Comparison of ENCODE assay signal across 9 cellular contexts in the genomic region with DNA sequence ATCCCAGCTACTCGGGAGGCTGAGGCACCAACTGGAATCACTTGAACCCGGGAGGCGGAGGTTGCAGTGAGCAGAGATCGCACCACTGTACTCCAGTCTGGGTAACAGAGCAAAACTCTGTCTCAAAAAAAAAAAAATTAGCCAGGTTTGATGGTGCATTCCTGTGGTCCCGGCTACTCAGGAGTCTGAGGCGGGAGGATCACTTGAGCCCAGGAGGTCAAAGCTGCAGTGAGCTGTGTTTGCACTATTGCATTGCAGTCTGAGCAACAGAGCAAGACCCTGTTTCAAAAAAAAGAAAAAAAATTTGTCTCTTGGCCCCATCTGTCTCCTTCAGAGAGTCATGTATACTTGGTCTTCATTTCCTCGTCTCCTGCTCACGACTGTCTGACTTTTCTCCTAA. TPM values are rescaled to one million over a fixed set of nuclear protein-coding genes. Genes with fewer than 3 reads are reported as not detected.
DNase-seq lines count a peak whose midpoint lies in the region; ATAC-seq and TF ChIP-seq lines count a peak whose summit lies in the region.
"Had no signal": no experiment of that assay in that cellular context is flagged by ENCODE, and none has a peak within 500 bp of the region (broad histone marks: within the 10 kb centered on the region; RNA-seq: fewer than 3 reads in every experiment).

No MANE protein-coding gene starts in this region.

- CTCF ChIA-PET in mammary epithelial cell (lab: Charles Lee; ENCODE audit: low non-redundant PET): no interaction called here

- dilution Hi-C loops in mammary epithelial cell (cut with HindIII; ENCODE audit: low sequenced_read_pairs): no loop called here

- H3K27ac ChIP-seq in DOHH2 (ENCODE audit: low read depth, low read length) (no peak overlapping the region), mammary epithelial cell (ENCODE audit: insufficient read depth, low read depth, low read length) (no peak overlapping the region), osteoblast (ENCODE audit: low read depth, low read length) (peak overlapping the region; percentile 96), ascending aorta (peak overlapping the region in 1 of 2 donors; percentile 96)

- no peak overlapping the region for H3K9ac ChIP-seq in mammary epithelial cell (ENCODE audit: insufficient read depth, low read length)

- no peaks in the 10 kb centered on the region for H3K27me3 ChIP-seq in DOHH2 (ENCODE audit: control insufficient read depth, low read length)
- H3K27me3 ChIP-seq in mammary epithelial cell (ENCODE audit: insufficient read depth, low read length): no peaks in the 10 kb centered on the region
- H3K27me3 ChIP-seq in osteoblast (ENCODE audit: insufficient read depth, low read length): no peaks in the 10 kb centered on the region
- no peaks in the 10 kb centered on the region for H3K27me3 ChIP-seq in ascending aorta

- H3K4me2 ChIP-seq in DOHH2 (ENCODE audit: low read length) (peak overlapping the region; percentile 97), mammary epithelial cell (ENCODE audit: insufficient read depth, low read depth, low read length) (peak overlapping the region; percentile 95), osteoblast (ENCODE audit: insufficient read depth, low read length) (peak overlapping the region; percentile 99)

- H3K4me1 ChIP-seq in DOHH2 (ENCODE audit: control insufficient read depth, low read length) (peaks cover 39% of the 10 kb centered on the region), mammary epithelial cell (ENCODE audit: insufficient read depth, low read length) (peaks cover 15% of the 10 kb centered on the region), osteoblast (ENCODE audit: insufficient read depth, low read length) (peaks cover 26% of the 10 kb centered on the region), ascending aorta (peaks cover 8 to 19% of the 10 kb centered on the region in 2 donors)

- H3K9me3 ChIP-seq in DOHH2 (ENCODE audit: control insufficient read depth, insufficient read depth, low read length) (no peaks in the 10 kb centered on the region), mammary epithelial cell (replicated peaks; ENCODE audit: insufficient read depth, low read length) (no peaks in the 10 kb centered on the region), osteoblast (ENCODE audit: low read depth, low read length) (no peaks in the 10 kb centered on the region), ascending aorta (no peaks in the 10 kb centered on the region)

- H3K36me3 ChIP-seq in DOHH2 (ENCODE audit: control insufficient read depth, low read length): peaks cover 50% of the 10 kb centered on the region
- H3K36me3 ChIP-seq in mammary epithelial cell (ENCODE audit: insufficient read depth, low read length): peaks cover 9% of the 10 kb centered on the region
- peaks cover 53% of the 10 kb centered on the region for H3K36me3 ChIP-seq in osteoblast (ENCODE audit: insufficient read depth, low read length)
- peaks cover 21 to 43% of the 10 kb centered on the region in 2 donors for H3K36me3 ChIP-seq in ascending aorta

- intact Hi-C loops in mammary epithelial cell (cut with micrococcal nuclease): no loop called here
- intact Hi-C loops in ascending aorta (cut with DNase I): no loop called here

- DNase-seq in LNCaP clone FGC (ENCODE audit: low read depth): no peak
- no peak for DNase-seq in mammary epithelial cell
- no peak for DNase-seq in osteoblast (ENCODE audit: insufficient read length, low spot score, missing footprints)
- no peak for DNase-seq in foreskin melanocyte
- no peak for DNase-seq in ascending aorta (ENCODE audit: low spot score in 2 of 2)
- DNase-seq: MV-4-11; NK-92 treated with Interleukin-12 subunit alpha and Interleukin-12 subunit beta, amount 100 ng/mL, for 24 hours had no signal

- no peak for ATAC-seq in GM18873 (IDR thresholded peaks at IDR 0.05; ENCODE audit: low FRiP score, unreplicated experiment)

- TF ChIP-seq CTCF in DOHH2 (IDR thresholded peaks at IDR 0.05; ENCODE audit: low read depth, low read length, poor library complexity, severe bottlenecking) (no peak), LNCaP clone FGC (IDR thresholded peaks at IDR 0.05; ENCODE audit: control insufficient read depth, extremely low read depth, insufficient read depth) (no peak), mammary epithelial cell (conservative IDR thresholded peaks at IDR 0.05 in 1 of 2, IDR thresholded peaks at IDR 0.05 in 1 of 2; ENCODE audit: extremely low read depth in 1 of 2, insufficient read depth in 1 of 2, low read depth in 1 of 2, low read length in 2 of 2) (no peak), osteoblast (IDR thresholded peaks at IDR 0.05; ENCODE audit: extremely low read depth, low read depth, low read length) (no peak), ascending aorta (IDR thresholded peaks at IDR 0.05) (no peak)

- H4K20me1 ChIP-seq in DOHH2 (ENCODE audit: control insufficient read depth, insufficient read depth, low read depth, low read length) (no peaks in the 10 kb centered on the region), mammary epithelial cell (ENCODE audit: insufficient read depth, low read length) (no peaks in the 10 kb centered on the region), osteoblast (ENCODE audit: insufficient read depth, low read length) (peaks cover 13% of the 10 kb centered on the region)

- peaks cover 56% of the 10 kb centered on the region for H3K79me2 ChIP-seq in DOHH2 (ENCODE audit: control insufficient read depth, low read length)
- peaks cover 46% of the 10 kb centered on the region for H3K79me2 ChIP-seq in mammary epithelial cell (ENCODE audit: insufficient read depth, low read length)
- peaks cover 48% of the 10 kb centered on the region for H3K79me2 ChIP-seq in osteoblast (ENCODE audit: insufficient read depth, low read length)

- WGBS in mammary epithelial cell (ENCODE audit: low coverage, missing lambda C conversion rate): 100% methylated on average over 7 of the region's 8 CpGs

- in situ Hi-C loops in mammary epithelial cell (cut with MboI; ENCODE audit: low sequenced_read_pairs in 2 of 2): loop anchor here in 1 of 2 donors (25.0 kb wide), 1 partner anchor 251 kb away; no protein-coding TSS in a partner anchor

- H3K9me2 ChIP-seq in DOHH2 (replicated peaks; ENCODE audit: control insufficient read depth, low read length): no peaks in the 10 kb centered on the region

- peaks cover 19% of the 10 kb centered on the region for H3F3A ChIP-seq in DOHH2 (ENCODE audit: control insufficient read depth, insufficient read depth)

- H3K4me3 ChIP-seq in DOHH2 (ENCODE audit: low read length) (no peak overlapping the region; the same call in 1 of the 2 replicates), LNCaP clone FGC (ENCODE audit: low read depth, low read length) (peak overlapping the region; percentile 67), mammary epithelial cell (replicated peaks in 1 of 3; ENCODE audit: insufficient read depth in 1 of 3, low read depth in 2 of 3, low read length in 3 of 3) (no peak overlapping the region), osteoblast (ENCODE audit: insufficient read depth, low read length) (peak overlapping the region; percentile 81), ascending aorta (peak overlapping the region in 1 of 2 donors; percentile 86)

- no TSS peak for BruUV-seq in mammary epithelial cell (replicated peaks; lab: Mats Ljungman, UMichigan)

- H2AFZ ChIP-seq in mammary epithelial cell (ENCODE audit: low read depth, low read length) (no peak overlapping the region), osteoblast (ENCODE audit: low read length) (no peak overlapping the region)

RNA-seq across cellular contexts. Expression of a gene that starts 1.6 kb away (rescaled TPM):
- total RNA-seq in mammary epithelial cell: 10 to 100 TPM; 10.8 to 24.8 TPM
- 9.5 TPM for polyA plus RNA-seq in mammary epithelial cell
- polyA minus RNA-seq in mammary epithelial cell: 34.4 TPM
- 9.0 and 11.2 TPM in 2 replicates for total RNA-seq in osteoblast
- total RNA-seq in ascending aorta: 18.4 TPM

RNA-seq across cellular contexts. Expression of a gene that starts 42.1 kb away (rescaled TPM):
- total RNA-seq in mammary epithelial cell (10 to 100 TPM in 1 of 2 donors, 1 to 10 TPM in 1; 9.8 to 84.1 TPM), osteoblast (17.4 and 21.2 TPM in 2 replicates), ascending aorta (103 TPM)
- polyA plus RNA-seq in mammary epithelial cell: 9.8 TPM
- 52.0 TPM for polyA minus RNA-seq in mammary epithelial cell

RNA-seq across cellular contexts. Expression of a gene that starts 47.4 kb away (rescaled TPM):
- total RNA-seq in mammary epithelial cell: 100 to 1,000 TPM in 1 of 2 donors, 10 to 100 TPM in 1; 80.7 to 175 TPM
- polyA plus RNA-seq in mammary epithelial cell: 38.8 TPM
- polyA minus RNA-seq in mammary epithelial cell: 148 TPM
- total RNA-seq in osteoblast: 113 and 114 TPM in 2 replicates
- total RNA-seq in ascending aorta: 81.1 TPM

RNA-seq across cellular contexts. Expression of a gene that starts 52.3 kb away (rescaled TPM):
- total RNA-seq in mammary epithelial cell: 1 to 10 TPM; 3.0 to 3.6 TPM
- polyA plus RNA-seq in mammary epithelial cell: 5.3 TPM
- 0.57 TPM for polyA minus RNA-seq in mammary epithelial cell
- 5.6 and 6.5 TPM in 2 replicates for total RNA-seq in osteoblast
- total RNA-seq in ascending aorta: 17.5 TPM

Comparison
In these comparisons a context has a peak if more than half of its experiments do, and no peak if none do; other contexts are left out.
1. H3K4me3 ChIP-seq: peak in LNCaP clone FGC (single experiment) and osteoblast (single experiment); none in DOHH2 (single experiment) and mammary epithelial cell (0 of 3).
2. Peak in every context shown above with its lines, with median percentiles within 50 percentile points of each other: H3K4me2 ChIP-seq.